In genomic region chr15:47332481-47332880, GRCh38 we compare ENCODE assay signal across 20 cellular contexts.
DNase-seq lines count a peak whose midpoint lies in the region; ATAC-seq and TF ChIP-seq lines count a peak whose summit lies in the region.
"Had no signal": no experiment of that assay in that cellular context is flagged by ENCODE, and none has a peak within 500 bp of the region (broad histone marks: within the 10 kb centered on the region; RNA-seq: fewer than 3 reads in every experiment).

No MANE protein-coding gene starts in this region.

- DNase-seq in M059J (ENCODE audit: low read depth): peak; percentile 16
- peak; percentile 21 for DNase-seq in astrocyte of the hippocampus (ENCODE audit: low read depth, low spot score)
- no peak for DNase-seq in left lung
- peak; percentile 2 to 4 for DNase-seq in thyroid gland
- DNase-seq in NCI-H748 treated with DMSO at 0.1 percent for 48 hours (lab: John Stamatoyannopoulos, UW): no peak
- no peak for DNase-seq in body of pancreas
- DNase-seq: activated CD4-positive, CD25-positive, alpha-beta regulatory T cell; activated CD8-positive, alpha-beta T cell treated with anti-CD3 and anti-CD28 coated beads, Interleukin-2, amount 10 ng/mL, durations not matched to agents 7 days and 5 days; activated naive CD4-positive, alpha-beta T cell treated with anti-CD3 and anti-CD28 coated beads, Interleukin-2, amount 10 ng/mL, durations not matched to agents 7 days and 5 days; activated T-cell treated with anti-CD3 and anti-CD28 coated beads, Interleukin-2, amount 50 U/mL, for 24 hours; foreskin melanocyte; Karpas-422; tibial artery had no signal

- H3K36me3 ChIP-seq in left lung (no peaks in the 10 kb centered on the region), thyroid gland (no peaks in the 10 kb centered on the region), body of pancreas (replicated peaks in 1 of 2; ENCODE audit: insufficient read depth in 1 of 2, low read depth in 2 of 2) (no peaks in the 10 kb centered on the region)
- H3K36me3 ChIP-seq: HAP-1, right atrium auricular region, SJSA1, tibial artery had no signal

- H3K27ac ChIP-seq in left lung (peak overlapping the region; percentile 51 to 52), thyroid gland (peak overlapping the region; percentile 5 to 74 (median 68)), body of pancreas (no peak overlapping the region)
- H3K27ac ChIP-seq: right atrium auricular region, SJSA1, tibial artery had no signal

- H3K4me1 ChIP-seq in left lung (no peaks in the 10 kb centered on the region), thyroid gland (peaks cover 15% of the 10 kb centered on the region in 2 donors), body of pancreas (peaks cover 12% of the 10 kb centered on the region)
- H3K4me1 ChIP-seq: HAP-1, right atrium auricular region, SJSA1, tibial artery had no signal

- TF ChIP-seq CTCF in left lung (IDR thresholded peaks at IDR 0.05) (no peak), thyroid gland (IDR thresholded peaks at IDR 0.05) (no peak), body of pancreas (IDR thresholded peaks at IDR 0.05) (no peak)

- H3K9me3 ChIP-seq in left lung (no peaks in the 10 kb centered on the region), thyroid gland (no peaks in the 10 kb centered on the region), body of pancreas (no peaks in the 10 kb centered on the region)
- H3K9me3 ChIP-seq: HAP-1, right atrium auricular region, tibial artery had no signal

- H3K4me3 ChIP-seq in left lung: no peak overlapping the region
- no peak overlapping the region for H3K4me3 ChIP-seq in thyroid gland (replicated peaks in 1 of 3)
- H3K4me3 ChIP-seq in body of pancreas: no peak overlapping the region
- H3K4me3 ChIP-seq: HAP-1, right atrium auricular region, SJSA1, tibial artery had no signal

- intact Hi-C loops in left lung (cut with DNase I): no loop called here
- intact Hi-C loops in thyroid gland (cut with DNase I): no loop called here
- intact Hi-C loops in body of pancreas (cut with DNase I): no loop called here

- peak; percentile 59 for ATAC-seq in left lung
- no peak for ATAC-seq in SK-N-SH treated with all-trans-retinoic acid at 6 μM for 48 hours
- ATAC-seq in GM21529 (IDR thresholded peaks at IDR 0.05; ENCODE audit: unreplicated experiment): no peak
- no peak for ATAC-seq in body of pancreas
- ATAC-seq: activated CD8-positive, alpha-beta T cell treated with anti-CD3 and anti-CD28 coated beads, Interleukin-2, amount 10 ng/mL, durations not matched to agents 7 days and 5 days; Panc1; stimulated activated effector memory CD8-positive, alpha-beta T cell treated with anti-CD3 and anti-CD28 coated beads, Interleukin-12 subunit alpha, Interleukin-12 subunit beta, amount 100 ng/mL, for 72 hours had no signal

- TF ChIP-seq POLR2A in thyroid gland (IDR thresholded peaks at IDR 0.05): no peak
- TF ChIP-seq POLR2A in body of pancreas (IDR thresholded peaks at IDR 0.05): no peak

- no peaks in the 10 kb centered on the region for H3K27me3 ChIP-seq in left lung
- no peaks in the 10 kb centered on the region for H3K27me3 ChIP-seq in thyroid gland
- H3K27me3 ChIP-seq in body of pancreas: no peaks in the 10 kb centered on the region
- H3K27me3 ChIP-seq: right atrium auricular region, SJSA1, tibial artery had no signal

- 24 to 40% methylated on average over 2 of the region's 2 CpGs for WGBS in thyroid gland, 2 donors
- WGBS in body of pancreas, 2 donors: 40 to 48% methylated on average over 2 of the region's 2 CpGs

TF ChIP-seq in SK-N-SH treated with all-trans-retinoic acid at 6 μM for 48 hours, 23 proteins besides CTCF, POLR2A, EP300 and RAD21:
- TF ChIP-seq ZNF565 (CRISPR knock-in tag; conservative IDR thresholded peaks at IDR 0.05; ENCODE audit: low read depth): no peak
- TF ChIP-seq, protein P1, sequence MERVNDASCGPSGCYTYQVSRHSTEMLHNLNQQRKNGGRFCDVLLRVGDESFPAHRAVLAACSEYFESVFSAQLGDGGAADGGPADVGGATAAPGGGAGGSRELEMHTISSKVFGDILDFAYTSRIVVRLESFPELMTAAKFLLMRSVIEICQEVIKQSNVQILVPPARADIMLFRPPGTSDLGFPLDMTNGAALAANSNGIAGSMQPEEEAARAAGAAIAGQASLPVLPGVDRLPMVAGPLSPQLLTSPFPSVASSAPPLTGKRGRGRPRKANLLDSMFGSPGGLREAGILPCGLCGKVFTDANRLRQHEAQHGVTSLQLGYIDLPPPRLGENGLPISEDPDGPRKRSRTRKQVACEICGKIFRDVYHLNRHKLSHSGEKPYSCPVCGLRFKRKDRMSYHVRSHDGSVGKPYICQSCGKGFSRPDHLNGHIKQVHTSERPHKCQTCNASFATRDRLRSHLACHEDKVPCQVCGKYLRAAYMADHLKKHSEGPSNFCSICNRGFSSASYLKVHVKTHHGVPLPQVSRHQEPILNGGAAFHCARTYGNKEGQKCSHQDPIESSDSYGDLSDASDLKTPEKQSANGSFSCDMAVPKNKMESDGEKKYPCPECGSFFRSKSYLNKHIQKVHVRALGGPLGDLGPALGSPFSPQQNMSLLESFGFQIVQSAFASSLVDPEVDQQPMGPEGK (CRISPR knock-in tag; IDR thresholded peaks at IDR 0.05; ENCODE audit: borderline replicate concordance): no peak
- no peak for TF ChIP-seq ZNF8 (CRISPR knock-in tag; IDR thresholded peaks at IDR 0.05)
- TF ChIP-seq OSR1 (CRISPR knock-in tag; IDR thresholded peaks at IDR 0.05): no peak
- TF ChIP-seq, protein P2, sequence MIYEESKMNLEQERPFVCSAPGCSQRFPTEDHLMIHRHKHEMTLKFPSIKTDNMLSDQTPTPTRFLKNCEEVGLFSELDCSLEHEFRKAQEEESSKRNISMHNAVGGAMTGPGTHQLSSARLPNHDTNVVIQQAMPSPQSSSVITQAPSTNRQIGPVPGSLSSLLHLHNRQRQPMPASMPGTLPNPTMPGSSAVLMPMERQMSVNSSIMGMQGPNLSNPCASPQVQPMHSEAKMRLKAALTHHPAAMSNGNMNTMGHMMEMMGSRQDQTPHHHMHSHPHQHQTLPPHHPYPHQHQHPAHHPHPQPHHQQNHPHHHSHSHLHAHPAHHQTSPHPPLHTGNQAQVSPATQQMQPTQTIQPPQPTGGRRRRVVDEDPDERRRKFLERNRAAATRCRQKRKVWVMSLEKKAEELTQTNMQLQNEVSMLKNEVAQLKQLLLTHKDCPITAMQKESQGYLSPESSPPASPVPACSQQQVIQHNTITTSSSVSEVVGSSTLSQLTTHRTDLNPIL (CRISPR knock-in tag; IDR thresholded peaks at IDR 0.05; ENCODE audit: low read depth): no peak
- no peak for TF ChIP-seq BACH2 (CRISPR knock-in tag; IDR thresholded peaks at IDR 0.05; ENCODE audit: borderline replicate concordance)
- TF ChIP-seq ESRRG (CRISPR knock-in tag; IDR thresholded peaks at IDR 0.05): no peak
- no peak for TF ChIP-seq GLIS3 (CRISPR knock-in tag; IDR thresholded peaks at IDR 0.05)
- no peak for TF ChIP-seq RARB (CRISPR knock-in tag; IDR thresholded peaks at IDR 0.05)
- no peak for TF ChIP-seq POU6F1 (CRISPR knock-in tag; IDR thresholded peaks at IDR 0.05; ENCODE audit: borderline replicate concordance, low read depth)
- no peak for TF ChIP-seq ISL1 (CRISPR knock-in tag; IDR thresholded peaks at IDR 0.05)

Comparison
In these comparisons a context has a peak if more than half of its experiments do, and no peak if none do; other contexts are left out.
1. DNase-seq: peak in M059J (single experiment), astrocyte of the hippocampus (single experiment) and thyroid gland (2 of 2); none in left lung (0 of 2), NCI-H748 treated with DMSO at 0.1 percent for 48 hours (single experiment) and body of pancreas (0 of 4).
2. H3K27ac ChIP-seq: peak in left lung (2 of 2) and thyroid gland (3 of 3); none in body of pancreas (0 of 4).